Comparison of ENCODE assay signal across 8 cellular contexts in genomic region chr2:234494361-234495075, GRCh38. TPM values are rescaled to one million over a fixed set of nuclear protein-coding genes. Genes with fewer than 3 reads are reported as not detected.
DNase-seq lines count a peak whose midpoint lies in the region; ATAC-seq and TF ChIP-seq lines count a peak whose summit lies in the region.

No MANE protein-coding gene starts in this region.

- H3K9me2 ChIP-seq in hepatocyte (replicated peaks; ENCODE audit: insufficient read depth) = no peaks in the 10 kb centered on the region

- H3K9me3 Mint-ChIP-seq in CD4-positive, alpha-beta T cell = no peaks in the 10 kb centered on the region
- H3K9me3 Mint-ChIP-seq in activated CD4-positive, alpha-beta memory T cell treated with anti-CD3 and anti-CD28 coated beads for 36 hours = no peaks in the 10 kb centered on the region

- no peak for TF ChIP-seq CTCF in CD4-positive, alpha-beta T cell (IDR thresholded peaks at IDR 0.05)
- TF ChIP-seq CTCF in hepatocyte (IDR thresholded peaks at IDR 0.05; ENCODE audit: poor library complexity) (no peak), stomach (IDR thresholded peaks at IDR 0.05) (no peak)

- DNase-seq in CD4-positive, alpha-beta T cell = peak in 4 of 10 experiments; percentile 21 to 38 (median 30)
- no peak for DNase-seq in activated CD4-positive, alpha-beta memory T cell treated with anti-CD3 and anti-CD28 coated beads for 36 hours
- DNase-seq in hepatocyte (ENCODE audit: low spot score) = peak; percentile 53
- peak; percentile 37 for DNase-seq in stomach
- no peak for DNase-seq in mesenteric fat pad (ENCODE audit: low spot score)

- no peaks in the 10 kb centered on the region for H3K9me3 ChIP-seq in CD4-positive, alpha-beta T cell (ENCODE audit: control insufficient read depth, low read length)
- H3K9me3 ChIP-seq in HUES6 (ENCODE audit: control insufficient read depth, insufficient read depth, low read depth, low read length) (no peaks in the 10 kb centered on the region), hepatocyte (ENCODE audit: low read depth) (no peaks in the 10 kb centered on the region), stomach (no peaks in the 10 kb centered on the region)

- 18% methylated on average over 8 of the region's 8 CpGs for WGBS in hepatocyte (ENCODE audit: low lambda C conversion rate, missing lambda C conversion rate)
- 26 to 43% (median 32%) methylated on average over 8 of the region's 8 CpGs for WGBS in stomach, 5 donors

- no peaks in the 10 kb centered on the region for H3K27me3 ChIP-seq in CD4-positive, alpha-beta T cell (ENCODE audit: control insufficient read depth, insufficient read depth, low read length)
- H3K27me3 ChIP-seq in HUES6 (ENCODE audit: control insufficient read depth, insufficient read depth, low read length) (peaks cover 32% of the 10 kb centered on the region), hepatocyte (no peaks in the 10 kb centered on the region), stomach (peaks cover 0 to 18% (median 10%) of the 10 kb centered on the region in 3 donors)

- TF ChIP-seq POLR2A in stomach (IDR thresholded peaks at IDR 0.05) = no peak

- ATAC-seq in CD4-positive, alpha-beta T cell (ENCODE audit: poor library complexity) = peak; percentile 33
- ATAC-seq in HG02588 (IDR thresholded peaks at IDR 0.05; ENCODE audit: unreplicated experiment) (no peak), HG02642 (IDR thresholded peaks at IDR 0.05; ENCODE audit: poor library complexity, unreplicated experiment) (no peak)

- peaks cover 65% of the 10 kb centered on the region for H3K4me1 Mint-ChIP-seq in CD4-positive, alpha-beta T cell (ENCODE audit: low read depth)
- peaks cover 51% of the 10 kb centered on the region for H3K4me1 Mint-ChIP-seq in activated CD4-positive, alpha-beta memory T cell treated with anti-CD3 and anti-CD28 coated beads for 36 hours (ENCODE audit: low read depth)

- peak overlapping the region; percentile 98 for H3K27ac Mint-ChIP-seq in CD4-positive, alpha-beta T cell
- H3K27ac Mint-ChIP-seq in activated CD4-positive, alpha-beta memory T cell treated with anti-CD3 and anti-CD28 coated beads for 36 hours = peak overlapping the region; percentile 97

- CTCF ChIA-PET in CD4-positive, alpha-beta T cell (lab: Charles Lee) = interaction anchor here (1.2 to 4.3 kb wide), 4 partner anchors 11 to 359 kb away, joined by 3 to 17 read pairs (median 3); no protein-coding TSS in a partner anchor
- CTCF ChIA-PET in activated CD4-positive, alpha-beta memory T cell treated with anti-CD3 and anti-CD28 coated beads for 36 hours (lab: Charles Lee) = interaction anchor here (0.7 kb wide), 1 partner anchor 359 kb away, joined by 4 read pairs; no protein-coding TSS in a partner anchor

- peaks cover 5% of the 10 kb centered on the region for H3K27me3 Mint-ChIP-seq in CD4-positive, alpha-beta T cell
- no peaks in the 10 kb centered on the region for H3K27me3 Mint-ChIP-seq in activated CD4-positive, alpha-beta memory T cell treated with anti-CD3 and anti-CD28 coated beads for 36 hours

- TF ChIP-seq EP300 in stomach (IDR thresholded peaks at IDR 0.05) = no peak

- H3K4me3 ChIP-seq in HUES6 (ENCODE audit: low read depth, low read length) (peak overlapping the region; percentile 92), hepatocyte (peak overlapping the region; percentile 81), stomach (peak overlapping the region; percentile 64 to 71 (median 69))

- H3K4me1 ChIP-seq in HUES6 (ENCODE audit: control insufficient read depth, insufficient read depth, low read length) = peaks cover 9% of the 10 kb centered on the region
- H3K4me1 ChIP-seq in hepatocyte (ENCODE audit: insufficient read depth) = no peaks in the 10 kb centered on the region
- peaks cover 16 to 34% (median 26%) of the 10 kb centered on the region in 4 donors for H3K4me1 ChIP-seq in stomach

- peaks cover 74% of the 10 kb centered on the region for H3K36me3 Mint-ChIP-seq in CD4-positive, alpha-beta T cell (ENCODE audit: low read depth)
- H3K36me3 Mint-ChIP-seq in activated CD4-positive, alpha-beta memory T cell treated with anti-CD3 and anti-CD28 coated beads for 36 hours = peaks cover 31% of the 10 kb centered on the region

- H3K4me2 ChIP-seq in hepatocyte = peak overlapping the region; percentile 97

- intact Hi-C loops in CD4-positive, alpha-beta T cell (cut with DNase I, micrococcal nuclease) = loop anchor here (1.0 to 5.0 kb wide), 6 partner anchors 30 to 204 kb away; no protein-coding TSS in a partner anchor
- intact Hi-C loops in activated CD4-positive, alpha-beta memory T cell treated with anti-CD3 and anti-CD28 coated beads for 36 hours (cut with micrococcal nuclease) = loop anchor here (5.0 kb wide), 1 partner anchor 492 kb away; no protein-coding TSS in a partner anchor
- intact Hi-C loops in stomach (cut with DNase I; ENCODE audit: low total_unique reads) = no loop called here

- H2AFZ ChIP-seq in hepatocyte = no peak overlapping the region

- peaks cover 57% of the 10 kb centered on the region for H3K79me2 ChIP-seq in hepatocyte

- H3K27ac ChIP-seq in CD4-positive, alpha-beta T cell (ENCODE audit: low read depth, low read length) = peak overlapping the region; percentile 96
- no peak overlapping the region for H3K27ac ChIP-seq in HUES6 (ENCODE audit: low read depth, low read length)
- peak overlapping the region; percentile 72 for H3K27ac ChIP-seq in hepatocyte
- H3K27ac ChIP-seq in stomach = peak overlapping the region in 4 of 5 donors; percentile 70 to 91 (median 86)

- peaks cover 6% of the 10 kb centered on the region for H4K20me1 ChIP-seq in hepatocyte (ENCODE audit: insufficient read depth, poor library complexity, severe bottlenecking)

- POLR2A ChIA-PET in CD4-positive, alpha-beta T cell (lab: Charles Lee) = interaction anchor here (0.6 to 12.4 kb wide), 9 partner anchors 22 to 1144 kb away, joined by 3 to 265 read pairs (median 4); no protein-coding TSS in a partner anchor
- POLR2A ChIA-PET in activated CD4-positive, alpha-beta memory T cell treated with anti-CD3 and anti-CD28 coated beads for 36 hours (lab: Charles Lee) = interaction anchor here (0.9 to 6.5 kb wide), 2 partner anchors 40 to 203 kb away, joined by 3 to 93 read pairs; no protein-coding TSS in a partner anchor

- H3K4me3 Mint-ChIP-seq in CD4-positive, alpha-beta T cell = peak overlapping the region; percentile 98
- peak overlapping the region; percentile 96 for H3K4me3 Mint-ChIP-seq in activated CD4-positive, alpha-beta memory T cell treated with anti-CD3 and anti-CD28 coated beads for 36 hours

- H3K9ac ChIP-seq in HUES6 (ENCODE audit: low read length) = no peak overlapping the region

- H3K36me3 ChIP-seq in HUES6 (ENCODE audit: control insufficient read depth, insufficient read depth, low read length) (no peaks in the 10 kb centered on the region), hepatocyte (replicated peaks; ENCODE audit: insufficient read depth, low read depth) (no peaks in the 10 kb centered on the region), stomach (no peaks in the 10 kb centered on the region)

RNA-seq across cellular contexts. Expression of gene ARL4C, which starts 2.4 kb away (rescaled TPM):
- total RNA-seq in CD4-positive, alpha-beta T cell = 100 to 1,000 TPM; 469 to 471 TPM
- 10 to 100 TPM; 44.4 to 44.7 TPM for total RNA-seq in activated CD4-positive, alpha-beta memory T cell treated with anti-CD3 and anti-CD28 coated beads for 36 hours
- total RNA-seq in hepatocyte (14.6 and 15.9 TPM in 2 replicates), stomach (10 to 100 TPM in 3 of 5 donors, 1 to 10 TPM in 2; 3.6 to 13.6 (median 12.1) TPM), mesenteric fat pad (17.4 TPM)
- polyA plus RNA-seq in hepatocyte (30.0 and 40.3 TPM in 2 replicates), stomach (10 to 100 TPM in 1 of 3 donors, 1 to 10 TPM in 2; 3.7 to 14.2 (median 7.6) TPM)

Comparison
In these comparisons a context has a peak if more than half of its experiments do, and no peak if none do; other contexts are left out.
1. DNase-seq: peak in hepatocyte (single experiment) and stomach (single experiment); none in activated CD4-positive, alpha-beta memory T cell treated with anti-CD3 and anti-CD28 coated beads for 36 hours (single experiment) and mesenteric fat pad (single experiment).
2. RNA of gene ARL4C, which starts 2.4 kb away (total RNA-seq): 469 to 471 TPM in CD4-positive, alpha-beta T cell; 44.4 to 44.7 TPM in activated CD4-positive, alpha-beta memory T cell treated with anti-CD3 and anti-CD28 coated beads for 36 hours, 17.4 TPM in mesenteric fat pad (single experiment), 14.6 to 15.9 TPM in hepatocyte and 3.6 to 13.6 TPM in stomach; every median in the first group is over 10 times any median in the second.
3. Peak in every context shown above with its lines, with median percentiles within 50 percentile points of each other: H3K4me3 ChIP-seq.